ENCODE assay signal across 1 cellular context in the genomic region with DNA sequence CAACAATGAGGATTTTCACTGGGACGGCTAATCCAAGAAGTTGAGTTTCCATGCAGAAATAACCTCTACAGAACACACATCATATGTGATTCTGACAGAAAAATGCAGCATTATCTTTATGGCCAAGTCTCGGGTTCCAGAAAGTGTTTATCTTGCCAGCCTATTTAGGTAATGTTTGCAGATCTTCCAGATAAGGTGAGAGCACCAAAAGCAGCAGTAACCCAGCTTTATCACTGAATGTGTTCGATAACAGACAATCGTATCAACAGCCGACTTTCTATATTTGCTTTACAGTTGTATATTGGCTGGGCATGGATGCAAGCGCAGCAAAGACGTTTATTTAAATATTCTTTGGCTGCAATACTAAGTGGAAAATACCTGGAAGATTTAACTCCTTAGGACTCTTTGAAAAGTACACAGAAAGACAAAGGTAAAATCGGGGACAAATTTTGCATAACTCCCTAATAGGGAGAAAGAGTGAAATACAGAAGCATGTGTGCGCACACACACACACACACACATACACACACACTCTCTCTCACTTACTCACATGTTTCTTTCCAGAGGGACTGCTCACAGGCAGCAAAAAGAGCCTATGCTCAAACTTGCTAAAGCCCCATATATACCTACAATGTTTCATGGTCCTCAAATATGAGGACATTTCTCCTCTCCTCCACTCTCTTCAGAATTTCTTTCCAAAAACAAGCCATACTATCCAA.
A peak's percentile ranks its signal among the peaks of the same experiment; 100 is the strongest.
TF ChIP-seq lines count a peak whose summit lies in the region.

No MANE protein-coding gene starts in this region.

TF ChIP-seq in HEK293, 187 proteins besides CTCF, POLR2A, EP300 and RAD21 (continued from another document and continues in another):
- TF ChIP-seq, protein P1, sequence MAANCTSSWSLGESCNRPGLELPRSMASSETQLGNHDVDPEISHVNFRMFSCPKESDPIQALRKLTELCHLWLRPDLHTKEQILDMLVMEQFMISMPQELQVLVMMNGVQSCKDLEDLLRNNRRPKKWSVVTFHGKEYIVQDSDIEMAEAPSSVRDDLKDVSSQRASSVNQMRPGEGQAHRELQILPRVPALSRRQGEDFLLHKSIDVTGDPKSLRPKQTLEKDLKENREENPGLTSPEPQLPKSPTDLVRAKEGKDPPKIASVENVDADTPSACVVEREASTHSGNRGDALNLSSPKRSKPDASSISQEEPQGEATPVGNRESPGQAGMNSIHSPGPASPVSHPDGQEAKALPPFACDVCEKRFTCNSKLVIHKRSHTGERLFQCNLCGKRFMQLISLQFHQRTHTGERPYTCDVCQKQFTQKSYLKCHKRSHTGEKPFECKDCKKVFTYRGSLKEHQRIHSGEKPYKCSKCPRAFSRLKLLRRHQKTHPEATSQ (tag by site-specific recombination; IDR thresholded peaks at IDR 0.05) = no peak
- TF ChIP-seq ZNF169 (tag by site-specific recombination; IDR thresholded peaks at IDR 0.05) (no peak), ZNF146 (tag by site-specific recombination; IDR thresholded peaks at IDR 0.05) (no peak), FEZF1 (tag by site-specific recombination; IDR thresholded peaks at IDR 0.05) (peak; percentile 89), ZNF510 (tag by site-specific recombination; IDR thresholded peaks at IDR 0.05; ENCODE audit: insufficient replicate concordance) (no peak), ZNF350 (tag by site-specific recombination; IDR thresholded peaks at IDR 0.05) (no peak), ZNF76 (tag by site-specific recombination; IDR thresholded peaks at IDR 0.05; ENCODE audit: borderline replicate concordance, low read depth) (no peak), ZNF174 (tag by site-specific recombination; IDR thresholded peaks at IDR 0.05) (no peak), ZBTB1 (tag by site-specific recombination; IDR thresholded peaks at IDR 0.05) (no peak), ZNF404 (tag by site-specific recombination; IDR thresholded peaks at IDR 0.05) (no peak), ZNF138 (tag by site-specific recombination; IDR thresholded peaks at IDR 0.05; ENCODE audit: borderline replicate concordance) (no peak), ZNF585B (tag by site-specific recombination; IDR thresholded peaks at IDR 0.05) (no peak), TCF7L2 (IDR thresholded peaks at IDR 0.05; ENCODE audit: borderline replicate concordance, low read depth, low read length) (peak; percentile 90), ZNF311 (tag by site-specific recombination; IDR thresholded peaks at IDR 0.05; ENCODE audit: borderline replicate concordance) (no peak), ZNF433 (tag by site-specific recombination; IDR thresholded peaks at IDR 0.05; ENCODE audit: low read depth) (no peak), MYNN (tag by site-specific recombination; IDR thresholded peaks at IDR 0.05; ENCODE audit: borderline replicate concordance) (no peak), KLF10 (tag by site-specific recombination; IDR thresholded peaks at IDR 0.05) (peak; percentile 60; the same call in 1 of the 2 replicates), ZNF621 (tag by site-specific recombination; IDR thresholded peaks at IDR 0.05) (no peak), KLF1 (tag by site-specific recombination; IDR thresholded peaks at IDR 0.05) (no peak), ZNF133 (tag by site-specific recombination; IDR thresholded peaks at IDR 0.05) (no peak), ZNF792 (tag by site-specific recombination; IDR thresholded peaks at IDR 0.05) (no peak), ZNF391 (tag by site-specific recombination; IDR thresholded peaks at IDR 0.05; ENCODE audit: borderline replicate concordance, low read depth) (no peak), ZNF155 (tag by site-specific recombination; IDR thresholded peaks at IDR 0.05) (no peak), ZNF211 (tag by site-specific recombination; IDR thresholded peaks at IDR 0.05; ENCODE audit: low read depth) (peak; percentile 84), SP7 (tag by site-specific recombination; IDR thresholded peaks at IDR 0.05) (0 out of 2 replicates have a peak, but pooled peaks have one; percentile 31)
- TF ChIP-seq, protein P2, sequence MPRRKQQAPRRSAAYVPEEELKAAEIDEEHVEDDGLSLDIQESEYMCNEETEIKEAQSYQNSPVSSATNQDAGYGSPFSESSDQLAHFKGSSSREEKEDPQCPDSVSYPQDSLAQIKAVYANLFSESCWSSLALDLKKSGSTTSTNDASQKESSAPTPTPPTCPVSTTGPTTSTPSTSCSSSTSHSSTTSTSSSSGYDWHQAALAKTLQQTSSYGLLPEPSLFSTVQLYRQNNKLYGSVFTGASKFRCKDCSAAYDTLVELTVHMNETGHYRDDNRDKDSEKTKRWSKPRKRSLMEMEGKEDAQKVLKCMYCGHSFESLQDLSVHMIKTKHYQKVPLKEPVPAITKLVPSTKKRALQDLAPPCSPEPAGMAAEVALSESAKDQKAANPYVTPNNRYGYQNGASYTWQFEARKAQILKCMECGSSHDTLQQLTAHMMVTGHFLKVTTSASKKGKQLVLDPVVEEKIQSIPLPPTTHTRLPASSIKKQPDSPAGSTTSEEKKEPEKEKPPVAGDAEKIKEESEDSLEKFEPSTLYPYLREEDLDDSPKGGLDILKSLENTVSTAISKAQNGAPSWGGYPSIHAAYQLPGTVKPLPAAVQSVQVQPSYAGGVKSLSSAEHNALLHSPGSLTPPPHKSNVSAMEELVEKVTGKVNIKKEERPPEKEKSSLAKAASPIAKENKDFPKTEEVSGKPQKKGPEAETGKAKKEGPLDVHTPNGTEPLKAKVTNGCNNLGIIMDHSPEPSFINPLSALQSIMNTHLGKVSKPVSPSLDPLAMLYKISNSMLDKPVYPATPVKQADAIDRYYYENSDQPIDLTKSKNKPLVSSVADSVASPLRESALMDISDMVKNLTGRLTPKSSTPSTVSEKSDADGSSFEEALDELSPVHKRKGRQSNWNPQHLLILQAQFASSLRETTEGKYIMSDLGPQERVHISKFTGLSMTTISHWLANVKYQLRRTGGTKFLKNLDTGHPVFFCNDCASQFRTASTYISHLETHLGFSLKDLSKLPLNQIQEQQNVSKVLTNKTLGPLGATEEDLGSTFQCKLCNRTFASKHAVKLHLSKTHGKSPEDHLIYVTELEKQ (tag by site-specific recombination; IDR thresholded peaks at IDR 0.05; ENCODE audit: borderline replicate concordance) = peak; percentile 77; the same call in 1 of the 2 replicates
- TF ChIP-seq, protein P3, sequence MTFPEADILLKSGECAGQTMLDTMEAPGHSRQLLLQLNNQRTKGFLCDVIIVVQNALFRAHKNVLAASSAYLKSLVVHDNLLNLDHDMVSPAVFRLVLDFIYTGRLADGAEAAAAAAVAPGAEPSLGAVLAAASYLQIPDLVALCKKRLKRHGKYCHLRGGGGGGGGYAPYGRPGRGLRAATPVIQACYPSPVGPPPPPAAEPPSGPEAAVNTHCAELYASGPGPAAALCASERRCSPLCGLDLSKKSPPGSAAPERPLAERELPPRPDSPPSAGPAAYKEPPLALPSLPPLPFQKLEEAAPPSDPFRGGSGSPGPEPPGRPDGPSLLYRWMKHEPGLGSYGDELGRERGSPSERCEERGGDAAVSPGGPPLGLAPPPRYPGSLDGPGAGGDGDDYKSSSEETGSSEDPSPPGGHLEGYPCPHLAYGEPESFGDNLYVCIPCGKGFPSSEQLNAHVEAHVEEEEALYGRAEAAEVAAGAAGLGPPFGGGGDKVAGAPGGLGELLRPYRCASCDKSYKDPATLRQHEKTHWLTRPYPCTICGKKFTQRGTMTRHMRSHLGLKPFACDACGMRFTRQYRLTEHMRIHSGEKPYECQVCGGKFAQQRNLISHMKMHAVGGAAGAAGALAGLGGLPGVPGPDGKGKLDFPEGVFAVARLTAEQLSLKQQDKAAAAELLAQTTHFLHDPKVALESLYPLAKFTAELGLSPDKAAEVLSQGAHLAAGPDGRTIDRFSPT (tag by site-specific recombination; IDR thresholded peaks at IDR 0.05) = no peak
- TF ChIP-seq, protein P4, sequence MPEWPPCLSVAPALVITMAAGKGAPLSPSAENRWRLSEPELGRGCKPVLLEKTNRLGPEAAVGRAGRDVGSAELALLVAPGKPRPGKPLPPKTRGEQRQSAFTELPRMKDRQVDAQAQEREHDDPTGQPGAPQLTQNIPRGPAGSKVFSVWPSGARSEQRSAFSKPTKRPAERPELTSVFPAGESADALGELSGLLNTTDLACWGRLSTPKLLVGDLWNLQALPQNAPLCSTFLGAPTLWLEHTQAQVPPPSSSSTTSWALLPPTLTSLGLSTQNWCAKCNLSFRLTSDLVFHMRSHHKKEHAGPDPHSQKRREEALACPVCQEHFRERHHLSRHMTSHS (tag by site-specific recombination; IDR thresholded peaks at IDR 0.05) = 0 out of 2 replicates have a peak, but pooled peaks have one; percentile 49
- TF ChIP-seq, protein P5, sequence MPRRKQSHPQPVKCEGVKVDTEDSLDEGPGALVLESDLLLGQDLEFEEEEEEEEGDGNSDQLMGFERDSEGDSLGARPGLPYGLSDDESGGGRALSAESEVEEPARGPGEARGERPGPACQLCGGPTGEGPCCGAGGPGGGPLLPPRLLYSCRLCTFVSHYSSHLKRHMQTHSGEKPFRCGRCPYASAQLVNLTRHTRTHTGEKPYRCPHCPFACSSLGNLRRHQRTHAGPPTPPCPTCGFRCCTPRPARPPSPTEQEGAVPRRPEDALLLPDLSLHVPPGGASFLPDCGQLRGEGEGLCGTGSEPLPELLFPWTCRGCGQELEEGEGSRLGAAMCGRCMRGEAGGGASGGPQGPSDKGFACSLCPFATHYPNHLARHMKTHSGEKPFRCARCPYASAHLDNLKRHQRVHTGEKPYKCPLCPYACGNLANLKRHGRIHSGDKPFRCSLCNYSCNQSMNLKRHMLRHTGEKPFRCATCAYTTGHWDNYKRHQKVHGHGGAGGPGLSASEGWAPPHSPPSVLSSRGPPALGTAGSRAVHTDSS (tag by site-specific recombination; IDR thresholded peaks at IDR 0.05) = no peak
- TF ChIP-seq, protein P6, sequence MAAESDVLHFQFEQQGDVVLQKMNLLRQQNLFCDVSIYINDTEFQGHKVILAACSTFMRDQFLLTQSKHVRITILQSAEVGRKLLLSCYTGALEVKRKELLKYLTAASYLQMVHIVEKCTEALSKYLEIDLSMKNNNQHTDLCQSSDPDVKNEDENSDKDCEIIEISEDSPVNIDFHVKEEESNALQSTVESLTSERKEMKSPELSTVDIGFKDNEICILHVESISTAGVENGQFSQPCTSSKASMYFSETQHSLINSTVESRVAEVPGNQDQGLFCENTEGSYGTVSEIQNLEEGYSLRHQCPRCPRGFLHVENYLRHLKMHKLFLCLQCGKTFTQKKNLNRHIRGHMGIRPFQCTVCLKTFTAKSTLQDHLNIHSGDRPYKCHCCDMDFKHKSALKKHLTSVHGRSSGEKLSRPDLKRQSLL (tag by site-specific recombination; IDR thresholded peaks at IDR 0.05) = no peak
- TF ChIP-seq, protein P7, sequence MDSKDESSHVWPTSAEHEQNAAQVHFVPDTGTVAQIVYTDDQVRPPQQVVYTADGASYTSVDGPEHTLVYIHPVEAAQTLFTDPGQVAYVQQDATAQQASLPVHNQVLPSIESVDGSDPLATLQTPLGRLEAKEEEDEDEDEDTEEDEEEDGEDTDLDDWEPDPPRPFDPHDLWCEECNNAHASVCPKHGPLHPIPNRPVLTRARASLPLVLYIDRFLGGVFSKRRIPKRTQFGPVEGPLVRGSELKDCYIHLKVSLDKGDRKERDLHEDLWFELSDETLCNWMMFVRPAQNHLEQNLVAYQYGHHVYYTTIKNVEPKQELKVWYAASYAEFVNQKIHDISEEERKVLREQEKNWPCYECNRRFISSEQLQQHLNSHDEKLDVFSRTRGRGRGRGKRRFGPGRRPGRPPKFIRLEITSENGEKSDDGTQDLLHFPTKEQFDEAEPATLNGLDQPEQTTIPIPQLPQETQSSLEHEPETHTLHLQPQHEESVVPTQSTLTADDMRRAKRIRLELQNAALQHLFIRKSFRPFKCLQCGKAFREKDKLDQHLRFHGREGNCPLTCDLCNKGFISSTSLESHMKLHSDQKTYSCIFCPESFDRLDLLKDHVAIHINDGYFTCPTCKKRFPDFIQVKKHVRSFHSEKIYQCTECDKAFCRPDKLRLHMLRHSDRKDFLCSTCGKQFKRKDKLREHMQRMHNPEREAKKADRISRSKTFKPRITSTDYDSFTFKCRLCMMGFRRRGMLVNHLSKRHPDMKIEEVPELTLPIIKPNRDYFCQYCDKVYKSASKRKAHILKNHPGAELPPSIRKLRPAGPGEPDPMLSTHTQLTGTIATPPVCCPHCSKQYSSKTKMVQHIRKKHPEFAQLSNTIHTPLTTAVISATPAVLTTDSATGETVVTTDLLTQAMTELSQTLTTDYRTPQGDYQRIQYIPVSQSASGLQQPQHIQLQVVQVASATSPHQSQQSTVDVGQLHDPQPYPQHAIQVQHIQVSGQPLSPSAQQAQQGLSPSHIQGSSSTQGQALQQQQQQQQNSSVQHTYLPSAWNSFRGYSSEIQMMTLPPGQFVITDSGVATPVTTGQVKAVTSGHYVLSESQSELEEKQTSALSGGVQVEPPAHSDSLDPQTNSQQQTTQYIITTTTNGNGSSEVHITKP (tag by site-specific recombination; IDR thresholded peaks at IDR 0.05) = no peak
- TF ChIP-seq, protein P8, sequence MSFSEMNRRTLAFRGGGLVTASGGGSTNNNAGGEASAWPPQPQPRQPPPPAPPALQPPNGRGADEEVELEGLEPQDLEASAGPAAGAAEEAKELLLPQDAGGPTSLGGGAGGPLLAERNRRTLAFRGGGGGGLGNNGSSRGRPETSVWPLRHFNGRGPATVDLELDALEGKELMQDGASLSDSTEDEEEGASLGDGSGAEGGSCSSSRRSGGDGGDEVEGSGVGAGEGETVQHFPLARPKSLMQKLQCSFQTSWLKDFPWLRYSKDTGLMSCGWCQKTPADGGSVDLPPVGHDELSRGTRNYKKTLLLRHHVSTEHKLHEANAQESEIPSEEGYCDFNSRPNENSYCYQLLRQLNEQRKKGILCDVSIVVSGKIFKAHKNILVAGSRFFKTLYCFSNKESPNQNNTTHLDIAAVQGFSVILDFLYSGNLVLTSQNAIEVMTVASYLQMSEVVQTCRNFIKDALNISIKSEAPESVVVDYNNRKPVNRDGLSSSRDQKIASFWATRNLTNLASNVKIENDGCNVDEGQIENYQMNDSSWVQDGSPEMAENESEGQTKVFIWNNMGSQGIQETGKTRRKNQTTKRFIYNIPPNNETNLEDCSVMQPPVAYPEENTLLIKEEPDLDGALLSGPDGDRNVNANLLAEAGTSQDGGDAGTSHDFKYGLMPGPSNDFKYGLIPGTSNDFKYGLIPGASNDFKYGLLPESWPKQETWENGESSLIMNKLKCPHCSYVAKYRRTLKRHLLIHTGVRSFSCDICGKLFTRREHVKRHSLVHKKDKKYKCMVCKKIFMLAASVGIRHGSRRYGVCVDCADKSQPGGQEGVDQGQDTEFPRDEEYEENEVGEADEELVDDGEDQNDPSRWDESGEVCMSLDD (tag by site-specific recombination; IDR thresholded peaks at IDR 0.05) = no peak
- TF ChIP-seq, protein P9, sequence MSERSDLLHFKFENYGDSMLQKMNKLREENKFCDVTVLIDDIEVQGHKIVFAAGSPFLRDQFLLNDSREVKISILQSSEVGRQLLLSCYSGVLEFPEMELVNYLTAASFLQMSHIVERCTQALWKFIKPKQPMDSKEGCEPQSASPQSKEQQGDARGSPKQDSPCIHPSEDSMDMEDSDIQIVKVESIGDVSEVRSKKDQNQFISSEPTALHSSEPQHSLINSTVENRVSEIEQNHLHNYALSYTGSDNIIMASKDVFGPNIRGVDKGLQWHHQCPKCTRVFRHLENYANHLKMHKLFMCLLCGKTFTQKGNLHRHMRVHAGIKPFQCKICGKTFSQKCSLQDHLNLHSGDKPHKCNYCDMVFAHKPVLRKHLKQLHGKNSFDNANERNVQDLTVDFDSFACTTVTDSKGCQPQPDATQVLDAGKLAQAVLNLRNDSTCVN (tag by site-specific recombination; optimal IDR thresholded peaks at IDR 0.05) = no peak
